Comparison of ENCODE assay signal across 1 cellular context in genomic region chr10:130138479-130138866, GRCh38.
TF ChIP-seq lines count a peak whose summit lies in the region.

No MANE protein-coding gene starts in this region.

TF ChIP-seq in WTC11, 78 proteins besides CTCF, POLR2A, EP300 and RAD21 (continued from another document):
- TF ChIP-seq MXD4 (CRISPR knock-in tag; IDR thresholded peaks at IDR 0.05; ENCODE audit: borderline replicate concordance) = no peak
- no peak for TF ChIP-seq CREM (CRISPR knock-in tag; IDR thresholded peaks at IDR 0.05)
- TF ChIP-seq ZNF396 (CRISPR knock-in tag; IDR thresholded peaks at IDR 0.05; ENCODE audit: borderline replicate concordance) = no peak
